In genomic region chr9:7690007-7690406, GRCh38 we compare ENCODE assay signal across 19 cellular contexts.
DNase-seq lines count a peak whose midpoint lies in the region; ATAC-seq and TF ChIP-seq lines count a peak whose summit lies in the region.
"Had no signal": no experiment of that assay in that cellular context is flagged by ENCODE, and none has a peak within 500 bp of the region (broad histone marks: within the 10 kb centered on the region; RNA-seq: fewer than 3 reads in every experiment).

No MANE protein-coding gene starts in this region.

- peaks cover 2% of the 10 kb centered on the region for H3K36me3 Mint-ChIP-seq in mesothelial cell of epicardium
- H3K36me3 Mint-ChIP-seq: CD4-positive, CD25-positive, alpha-beta regulatory T cell; CD8-positive, alpha-beta memory T cell had no signal

- no peak overlapping the region for H2BK120ac ChIP-seq in trophoblast cell (ENCODE audit: insufficient read depth, low read length, poor library complexity)

- H2BK5ac ChIP-seq in trophoblast cell (ENCODE audit: low read depth, low read length, poor library complexity), result no peak overlapping the region

- H3K4ac ChIP-seq in trophoblast cell (ENCODE audit: low read depth, low read length), result no peak overlapping the region

- DNase-seq in hepatocyte (ENCODE audit: low spot score) (no peak), mesothelial cell of epicardium (ENCODE audit: low spot score in 2 of 2, unreplicated experiment in 2 of 2) (no peak), trophoblast cell (no peak), MM.1S (no peak)
- DNase-seq: ACHN; BE2C; CD4-positive, CD25-positive, alpha-beta regulatory T cell; CD8-positive, alpha-beta memory T cell; COR-L47; DMS 273 treated with DMSO at 0.1 percent for 48 hours; DMS53; DND-41; EL; GOT3; H7; HFFc6 had no signal

- H3K9ac ChIP-seq in trophoblast cell (ENCODE audit: low read length) (no peak overlapping the region), MM.1S (ENCODE audit: low read length) (no peak overlapping the region)

- no peak overlapping the region for H3K18ac ChIP-seq in trophoblast cell (ENCODE audit: low read length)

- peaks cover 49% of the 10 kb centered on the region for H3K4me1 Mint-ChIP-seq in mesothelial cell of epicardium
- H3K4me1 Mint-ChIP-seq: CD4-positive, CD25-positive, alpha-beta regulatory T cell; CD8-positive, alpha-beta memory T cell had no signal

- H3K9me3 Mint-ChIP-seq in mesothelial cell of epicardium, result peaks cover 11% of the 10 kb centered on the region
- H3K9me3 Mint-ChIP-seq: CD8-positive, alpha-beta memory T cell had no signal

- H3F3A ChIP-seq in MM.1S (ENCODE audit: insufficient read depth, low read length), result no peaks in the 10 kb centered on the region

- ATAC-seq in GM19463 (IDR thresholded peaks at IDR 0.05; ENCODE audit: unreplicated experiment), result no peak
- ATAC-seq in GM21367 (IDR thresholded peaks at IDR 0.05; ENCODE audit: unreplicated experiment), result no peak
- ATAC-seq: HCT116 had no signal

- H2AK5ac ChIP-seq in trophoblast cell (ENCODE audit: low read length), result no peak overlapping the region

- H3K14ac ChIP-seq in trophoblast cell (ENCODE audit: low read length), result no peak overlapping the region

- peak overlapping the region; percentile 9 for H3K4me2 ChIP-seq in hepatocyte
- H3K4me2 ChIP-seq in trophoblast cell (ENCODE audit: low read length), result no peak overlapping the region
- H3K4me2 ChIP-seq in MM.1S (ENCODE audit: low read depth, low read length), result no peak overlapping the region

- H2AFZ ChIP-seq in hepatocyte (no peak overlapping the region), trophoblast cell (ENCODE audit: insufficient read depth, low read length, poor library complexity) (no peak overlapping the region), MM.1S (ENCODE audit: low read length) (no peak overlapping the region)

- H3K27ac Mint-ChIP-seq in mesothelial cell of epicardium, result peak overlapping the region; percentile 70
- H3K27ac Mint-ChIP-seq: CD4-positive, CD25-positive, alpha-beta regulatory T cell; CD8-positive, alpha-beta memory T cell; HFFc6 had no signal

- no peak overlapping the region for H2BK12ac ChIP-seq in trophoblast cell (ENCODE audit: low read length)

- H3K36me3 ChIP-seq in hepatocyte (replicated peaks; ENCODE audit: insufficient read depth, low read depth) (no peaks in the 10 kb centered on the region), trophoblast cell (ENCODE audit: control insufficient read depth in 1 of 2, insufficient read depth in 2 of 2, low read length in 2 of 2) (no peaks in the 10 kb centered on the region), MM.1S (replicated peaks; ENCODE audit: insufficient read depth, low read length) (no peaks in the 10 kb centered on the region)
- H3K36me3 ChIP-seq: BE2C had no signal

- no peaks in the 10 kb centered on the region for H3K27me3 Mint-ChIP-seq in mesothelial cell of epicardium (ENCODE audit: low read depth)
- H3K27me3 Mint-ChIP-seq: CD4-positive, CD25-positive, alpha-beta regulatory T cell; CD8-positive, alpha-beta memory T cell had no signal

- H3K4me3 Mint-ChIP-seq in mesothelial cell of epicardium, result no peak overlapping the region
- H3K4me3 Mint-ChIP-seq: CD4-positive, CD25-positive, alpha-beta regulatory T cell; CD8-positive, alpha-beta memory T cell; HFFc6 had no signal

- no peak overlapping the region for H3K23ac ChIP-seq in trophoblast cell (ENCODE audit: low read length)

- no peak overlapping the region for H4K12ac ChIP-seq in trophoblast cell (ENCODE audit: low read depth, low read length)

- H3K9me2 ChIP-seq in hepatocyte (replicated peaks; ENCODE audit: insufficient read depth), result no peaks in the 10 kb centered on the region
- H3K9me2 ChIP-seq in MM.1S (replicated peaks; ENCODE audit: insufficient read depth, low read length), result no peaks in the 10 kb centered on the region

- H4K20me1 ChIP-seq in hepatocyte (ENCODE audit: insufficient read depth, poor library complexity, severe bottlenecking) (no peaks in the 10 kb centered on the region), MM.1S (ENCODE audit: insufficient read depth, low read length) (no peaks in the 10 kb centered on the region)

- H3K79me2 ChIP-seq in hepatocyte, result no peaks in the 10 kb centered on the region
- H3K79me2 ChIP-seq in trophoblast cell (ENCODE audit: control insufficient read depth, insufficient read depth, low read length, poor library complexity), result no peaks in the 10 kb centered on the region
- H3K79me2 ChIP-seq in MM.1S (ENCODE audit: low read length), result no peaks in the 10 kb centered on the region

- H3K27me3 ChIP-seq in hepatocyte (no peaks in the 10 kb centered on the region), trophoblast cell (ENCODE audit: insufficient read depth, low read length) (no peaks in the 10 kb centered on the region), MM.1S (replicated peaks; ENCODE audit: insufficient read depth, low read length) (no peaks in the 10 kb centered on the region)
- H3K27me3 ChIP-seq: BE2C had no signal

- no peaks in the 10 kb centered on the region for H3K4me1 ChIP-seq in hepatocyte (ENCODE audit: insufficient read depth)
- H3K4me1 ChIP-seq in trophoblast cell (ENCODE audit: control insufficient read depth in 1 of 2, insufficient read depth in 2 of 2, low read length in 2 of 2), result peaks cover 0 to 2% of the 10 kb centered on the region in 2 experiments
- H3K4me1 ChIP-seq in MM.1S (ENCODE audit: low read length), result no peaks in the 10 kb centered on the region
- H3K4me1 ChIP-seq: BE2C had no signal

- TF ChIP-seq CTCF in hepatocyte (IDR thresholded peaks at IDR 0.05; ENCODE audit: poor library complexity) (no peak), mesothelial cell of epicardium (IDR thresholded peaks at IDR 0.05; ENCODE audit: unreplicated experiment) (no peak), MM.1S (IDR thresholded peaks at IDR 0.05; ENCODE audit: low read length) (no peak)

- no peak overlapping the region for H3K4me3 ChIP-seq in hepatocyte
- H3K4me3 ChIP-seq in trophoblast cell (ENCODE audit: low read depth, low read length), result no peak overlapping the region
- no peak overlapping the region for H3K4me3 ChIP-seq in MM.1S (ENCODE audit: low read length)

- H4K8ac ChIP-seq in trophoblast cell (ENCODE audit: low read depth, low read length), result no peak overlapping the region

- H3K27ac ChIP-seq in hepatocyte (no peak overlapping the region), trophoblast cell (ENCODE audit: low read depth, low read length) (peak overlapping the region; percentile 38), MM.1S (ENCODE audit: low read length) (no peak overlapping the region)

- H3K79me1 ChIP-seq in trophoblast cell (ENCODE audit: low read length), result peaks cover 2% of the 10 kb centered on the region

- no peak overlapping the region for H4K91ac ChIP-seq in trophoblast cell (ENCODE audit: low read depth, low read length)

- H3K9me3 ChIP-seq in hepatocyte (ENCODE audit: low read depth) (no peaks in the 10 kb centered on the region), trophoblast cell (ENCODE audit: insufficient read depth, low read depth, low read length) (no peaks in the 10 kb centered on the region), MM.1S (replicated peaks; ENCODE audit: insufficient read depth, low read length) (no peaks in the 10 kb centered on the region)
- H3K9me3 ChIP-seq: BE2C had no signal
